ENCODE assay signal across 7 cellular contexts in the genomic region with DNA sequence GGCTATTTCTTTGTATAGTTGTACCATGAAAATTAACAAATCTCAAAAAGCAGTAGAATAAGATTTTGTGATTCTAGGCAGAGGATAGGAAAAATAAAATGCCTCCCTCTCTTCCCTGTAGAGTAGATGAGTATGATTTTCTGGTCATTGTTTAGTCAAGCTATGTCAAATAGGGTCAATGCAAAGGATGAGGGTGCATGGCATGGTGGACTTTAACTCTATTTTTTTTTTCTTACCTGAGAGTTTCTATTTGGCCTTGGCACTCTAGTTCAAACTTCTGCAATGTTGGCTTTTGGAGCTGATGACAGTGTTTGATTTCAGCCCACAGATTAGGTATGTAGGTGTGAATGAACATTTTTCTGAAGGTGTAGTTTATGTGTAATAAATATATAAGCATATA.
"Had no signal": no experiment of that assay in that cellular context is flagged by ENCODE, and none has a peak within 500 bp of the region (broad histone marks: within the 10 kb centered on the region; RNA-seq: fewer than 3 reads in every experiment).

No MANE protein-coding gene starts in this region.

- DNase-seq: IMR-90, KBM-7, KG1 had no signal

- H3K27ac ChIP-seq: HL-60, KMS-11 had no signal

- FAIRE-seq: HTR-8/SVneo, K562 had no signal

- H3K9ac ChIP-seq: KMS-11 had no signal

- H3K4me3 ChIP-seq: K562 had no signal

- H3K4me2 ChIP-seq: KMS-11 had no signal

- ATAC-seq: K562 had no signal
